26 cellular contexts compared by ENCODE assay signal in the genomic region with DNA sequence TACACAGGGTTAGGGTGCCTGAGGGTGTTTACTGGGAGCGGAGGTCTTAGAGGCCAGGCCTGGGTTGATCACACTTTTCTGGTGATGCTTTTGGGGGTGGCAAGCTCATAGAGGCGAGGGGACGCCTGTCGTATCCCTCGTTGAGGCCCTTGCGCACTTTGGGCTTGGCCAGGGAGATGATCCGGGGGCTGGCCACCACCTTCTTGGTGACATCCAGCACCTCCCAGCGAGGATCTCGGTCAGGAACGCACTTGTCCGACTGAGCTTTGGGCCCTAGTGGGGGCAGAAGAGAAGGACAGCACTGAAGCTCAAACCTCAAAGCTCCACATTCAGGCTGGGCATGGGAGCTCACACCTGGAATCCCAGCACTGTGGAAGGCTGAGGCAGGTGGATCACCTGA. TPM values are rescaled to one million over a fixed set of nuclear protein-coding genes. Genes with fewer than 3 reads are reported as not detected.
"Had no signal": no experiment of that assay in that cellular context is flagged by ENCODE, and none has a peak within 500 bp of the region (broad histone marks: within the 10 kb centered on the region; RNA-seq: fewer than 3 reads in every experiment).

No MANE protein-coding gene starts in this region.

- ATAC-seq: activated CD4-positive, CD25-positive, alpha-beta regulatory T cell treated with anti-CD3 and anti-CD28 coated beads, Interleukin-2, amount 50 U/mL, for 24 hours; activated CD8-positive, alpha-beta T cell treated with anti-CD3 and anti-CD28 coated beads, Interleukin-2, amount 10 ng/mL, durations not matched to agents 7 days and 5 days; K562; Panc1 had no signal

- H3K9me3 Mint-ChIP-seq: activated naive CD4-positive, alpha-beta T cell treated with anti-CD3 and anti-CD28 coated beads for 36 hours; activated naive CD8-positive, alpha-beta T cell treated with anti-CD3 and anti-CD28 coated beads for 36 hours; T-helper 2 cell treated with Interferon-gamma antibody and Interleukin-4, amounts not matched to agents 5 μg/mL and 100 μg/mL, for 36 hours had no signal

- H3K27ac ChIP-seq: RWPE1, SJCRH30 had no signal

- H3K9me3 ChIP-seq: SJCRH30, SK-N-SH had no signal

- H3K27ac Mint-ChIP-seq: activated CD8-positive, alpha-beta T cell treated with anti-CD3 and anti-CD28 coated beads, Interleukin-2, amount 10 ng/mL, durations not matched to agents 7 days and 5 days; activated naive CD4-positive, alpha-beta T cell treated with anti-CD3 and anti-CD28 coated beads for 36 hours; activated naive CD8-positive, alpha-beta T cell treated with anti-CD3 and anti-CD28 coated beads for 36 hours; T-helper 2 cell treated with Interferon-gamma antibody and Interleukin-4, amounts not matched to agents 5 μg/mL and 100 μg/mL, for 36 hours had no signal

- H3K4me1 ChIP-seq: SJCRH30 had no signal

- H3K4me3 Mint-ChIP-seq: activated CD8-positive, alpha-beta T cell treated with anti-CD3 and anti-CD28 coated beads, Interleukin-2, amount 10 ng/mL, durations not matched to agents 7 days and 5 days; activated naive CD4-positive, alpha-beta T cell treated with anti-CD3 and anti-CD28 coated beads for 36 hours; activated naive CD8-positive, alpha-beta T cell treated with anti-CD3 and anti-CD28 coated beads for 36 hours; T-helper 2 cell treated with Interferon-gamma antibody and Interleukin-4, amounts not matched to agents 5 μg/mL and 100 μg/mL, for 36 hours had no signal

- H3K4me1 Mint-ChIP-seq: activated naive CD8-positive, alpha-beta T cell treated with anti-CD3 and anti-CD28 coated beads for 36 hours had no signal

- DNase-seq: activated CD4-positive, alpha-beta T cell treated with anti-CD3 and anti-CD28 coated beads for 4 hours; activated CD4-positive, alpha-beta T cell treated with anti-CD3 and anti-CD28 coated beads, Interleukin-2, amount 50 U/mL, for 4 hours; activated CD8-positive, alpha-beta T cell treated with anti-CD3 and anti-CD28 coated beads, Interleukin-2, amount 10 ng/mL, durations not matched to agents 7 days and 5 days; activated gamma-delta T cell; activated naive CD4-positive, alpha-beta T cell treated with anti-CD3 and anti-CD28 coated beads for 36 hours; activated naive CD8-positive, alpha-beta T cell treated with anti-CD3 and anti-CD28 coated beads for 36 hours; activated T-cell treated with anti-CD3 and anti-CD28 coated beads, Interleukin-2, amount 50 U/mL, for 1 hour; Karpas-422; MM.1S; NCI-H1105; NCI-H1436; NCI-H1694 treated with DMSO at 0.1 percent for 48 hours; NCI-H2081; NCI-H510A treated with DMSO at 0.1 percent for 48 hours; NCI-H69; NK-92 treated with Interleukin-12 subunit alpha and Interleukin-12 subunit beta, amount 100 ng/mL, for 24 hours; OCI-M1; SJCRH30; SK-N-SH; SW 1271 had no signal

- H3K4me3 ChIP-seq: K562, SJCRH30 had no signal

- H3K36me3 ChIP-seq: SJCRH30 had no signal

- H3K27me3 ChIP-seq: SJCRH30 had no signal

RNA-seq across cellular contexts. Expression of a gene that starts 46.8 kb away (rescaled TPM):
- total RNA-seq: activated CD8-positive, alpha-beta T cell treated with anti-CD3 and anti-CD28 coated beads, Interleukin-2, amount 10 ng/mL, durations not matched to agents 7 days and 5 days; K562; T-helper 1 cell treated with Interleukin-12 subunit alpha and Interleukin-12 subunit beta and Interleukin-4 antibody, amounts not matched to agents 30 ng/mL and 1 ng/mL, for 36 hours had no signal
